Comparison of ENCODE assay signal across 8 cellular contexts in genomic region chr19:40090256-40091204, GRCh38. TPM values are rescaled to one million over a fixed set of nuclear protein-coding genes. Genes with fewer than 3 reads are reported as not detected.
A peak's percentile ranks its signal among the peaks of the same experiment; 100 is the strongest.
DNase-seq lines count a peak whose midpoint lies in the region; ATAC-seq and TF ChIP-seq lines count a peak whose summit lies in the region.

Gene ZNF780A (minus strand): TSS chr19:40090943. CDS start chr19:40084753, 6,190 bp downstream.

- H3K4me1 Mint-ChIP-seq in CD8-positive, alpha-beta memory T cell: peaks cover 42 to 50% (median 47%) of the 10 kb centered on the region in 3 donors

- H3K27me3 Mint-ChIP-seq in CD8-positive, alpha-beta memory T cell: peaks cover 5 to 13% of the 10 kb centered on the region in 2 donors

- H3K9me3 Mint-ChIP-seq in CD8-positive, alpha-beta memory T cell: peaks cover 0 to 3% (median 2%) of the 10 kb centered on the region in 5 donors

- H3K4me3 ChIP-seq in CD8-positive, alpha-beta memory T cell (ENCODE audit: low read length): peak within 1 kb of the TSS; percentile 71
- peak within 1 kb of the TSS; percentile 36 to 48 for H3K4me3 ChIP-seq in Panc1 (ENCODE audit: low read depth in 2 of 2, low read length in 2 of 2)
- peak within 1 kb of the TSS; percentile 93 to 99 for H3K4me3 ChIP-seq in mucosa of rectum (ENCODE audit: low read length in 2 of 2)

- H3K36me3 ChIP-seq in CD8-positive, alpha-beta memory T cell (ENCODE audit: insufficient read depth, low read length): no peaks in the 10 kb centered on the region
- H3K36me3 ChIP-seq in Panc1 (ENCODE audit: control insufficient read depth, insufficient read depth, low read length): no peaks in the 10 kb centered on the region
- H3K36me3 ChIP-seq in mucosa of rectum (ENCODE audit: control insufficient read depth in 2 of 2, insufficient read depth in 2 of 2, low read length in 2 of 2): no peaks in the 10 kb centered on the region

- peaks cover 3% of the 10 kb centered on the region for H3K9me3 ChIP-seq in CD8-positive, alpha-beta memory T cell (ENCODE audit: low read length)
- H3K9me3 ChIP-seq in Panc1 (ENCODE audit: control insufficient read depth, insufficient read depth, low read depth, low read length): peaks cover 41% of the 10 kb centered on the region; the same call in 1 of the 2 replicates
- H3K9me3 ChIP-seq in mucosa of rectum (ENCODE audit: control insufficient read depth in 2 of 2, low read length in 2 of 2): no peaks in the 10 kb centered on the region

- H3K27ac Mint-ChIP-seq in CD8-positive, alpha-beta memory T cell: peak within 1 kb of the TSS; percentile 98 to 100 (median 100)

- H3K9ac ChIP-seq in mucosa of rectum (ENCODE audit: low read depth in 1 of 2, low read length in 2 of 2): peak within 1 kb of the TSS; percentile 89 to 97

- CTCF ChIA-PET in CD8-positive, alpha-beta memory T cell (lab: Charles Lee): interaction anchor here (1.9 kb wide), 1 partner anchor 120 kb away, joined by 8 read pairs; the partner anchor contains the start of gene PSMC4
- CTCF ChIA-PET in Panc1 (lab: Charles Lee): interaction anchor here (0.5 to 2.2 kb wide), 13 partner anchors 32 to 298 kb away, joined by 3 to 24 read pairs (median 5); partner anchors contain the start of genes FBL and PSMC4

- TF ChIP-seq EP300 in Ishikawa (IDR thresholded peaks at IDR 0.05; ENCODE audit: borderline replicate concordance): no peak

- H3K27me3 ChIP-seq in CD8-positive, alpha-beta memory T cell (ENCODE audit: insufficient read depth, low read length, poor library complexity, severe bottlenecking): peaks cover 10% of the 10 kb centered on the region
- H3K27me3 ChIP-seq in Panc1 (ENCODE audit: control insufficient read depth, insufficient read depth, low read length): no peaks in the 10 kb centered on the region; the same call in 1 of the 2 replicates
- peaks cover 0 to 5% of the 10 kb centered on the region in 2 donors for H3K27me3 ChIP-seq in mucosa of rectum (ENCODE audit: control insufficient read depth in 2 of 2, insufficient read depth in 2 of 2, low read length in 2 of 2)

- peaks cover 25% of the 10 kb centered on the region for H3K4me1 ChIP-seq in CD8-positive, alpha-beta memory T cell (ENCODE audit: insufficient read depth, low read length)
- H3K4me1 ChIP-seq in Panc1 (ENCODE audit: control insufficient read depth, insufficient read depth, low read length): peaks cover 15% of the 10 kb centered on the region
- H3K4me1 ChIP-seq in mucosa of rectum (ENCODE audit: control insufficient read depth in 2 of 2, insufficient read depth in 2 of 2, low read length in 2 of 2): peaks cover 4% of the 10 kb centered on the region in 2 donors

- POLR2A ChIA-PET in CD8-positive, alpha-beta memory T cell (lab: Charles Lee): interaction anchor here (0.6 to 1.8 kb wide), 7 partner anchors 33 to 615 kb away, joined by 3 to 9 read pairs (median 4); partner anchors contain the start of genes FBL, PSMC4, ZNF546 and ZNF780B
- POLR2A ChIA-PET in Panc1 (lab: Charles Lee): interaction anchor here (0.5 to 4.1 kb wide), 24 partner anchors 10 to 655 kb away, joined by 3 to 35 read pairs (median 5); partner anchors contain the start of genes AKT2, DYRK1B, PSMC4 and RPS16

- peaks cover 3 to 17% (median 10%) of the 10 kb centered on the region in 3 donors for H3K36me3 Mint-ChIP-seq in CD8-positive, alpha-beta memory T cell

- no peak for TF ChIP-seq RAD21 in Ishikawa (IDR thresholded peaks at IDR 0.05; ENCODE audit: low read depth)

- TSS peak; percentile 72 for BruUV-seq in Panc1 (replicated peaks; lab: Mats Ljungman, UMichigan)

- H3K27ac ChIP-seq in CD8-positive, alpha-beta memory T cell (ENCODE audit: low read depth, low read length): peak within 1 kb of the TSS; percentile 95
- H3K27ac ChIP-seq in Panc1 (ENCODE audit: low read length) (peak within 1 kb of the TSS; percentile 83), mucosa of rectum (ENCODE audit: low read depth in 2 of 2, low read length in 2 of 2) (peak within 1 kb of the TSS; percentile 82 to 94)

- peak; percentile 61 to 85 (median 74) for DNase-seq in CD8-positive, alpha-beta memory T cell
- peak; percentile 100 for DNase-seq in Panc1 (ENCODE audit: low read depth, low spot score)
- peak; percentile 86 for DNase-seq in activated T-cell treated with anti-CD3 and anti-CD28 coated beads, Interleukin-2, amount 50 U/mL, for 48 hours
- peak; percentile 53 to 54 for DNase-seq in stimulated activated CD8-positive, alpha-beta memory T cell treated with anti-CD3 and anti-CD28 coated beads, Interleukin-4, amount 100 ng/mL, for 4 hours (ENCODE audit: low read depth in 2 of 2, low spot score in 1 of 2)

- intact Hi-C loops in Panc1 (cut with micrococcal nuclease; ENCODE audit: unreplicated experiment): no loop called here

- H3K4me3 Mint-ChIP-seq in CD8-positive, alpha-beta memory T cell: peak within 1 kb of the TSS; percentile 95 to 100 (median 100)

- in situ Hi-C loops in Panc1 (cut with HindIII; ENCODE audit: low pct_unique_long_range_greater_than_20kb, low sequenced_read_pairs): loop anchor here (5.0 kb wide), 7 partner anchors 33 to 248 kb away; partner anchors contain the start of genes MAP3K10 and ZNF780B

- no peak for TF ChIP-seq CTCF in Panc1 (IDR thresholded peaks at IDR 0.05)

- peak; percentile 87 for ATAC-seq in GM21381 (IDR thresholded peaks at IDR 0.05; ENCODE audit: unreplicated experiment)
- peak; percentile 99 for ATAC-seq in Panc1
- ATAC-seq in esophagus mucosa: peak; percentile 85

TF ChIP-seq in Ishikawa, 13 proteins besides CTCF, POLR2A, EP300 and RAD21:
- peak; percentile 36; the same call in 1 of the 2 replicates for TF ChIP-seq TCF12 (IDR thresholded peaks at IDR 0.05; ENCODE audit: low read depth)
- TF ChIP-seq CREB1 (IDR thresholded peaks at IDR 0.05; ENCODE audit: low read depth): 0 out of 2 replicates have a peak, but pooled peaks have one; percentile 39
- peak; percentile 72; the same call in 1 of the 2 replicates for TF ChIP-seq TAF1 (IDR thresholded peaks at IDR 0.05; ENCODE audit: low read depth)
- TF ChIP-seq MAX (IDR thresholded peaks at IDR 0.05): peak; percentile 55
- peak; percentile 39; the same call in 1 of the 2 replicates for TF ChIP-seq ZBTB7A (IDR thresholded peaks at IDR 0.05; ENCODE audit: low read depth)
- TF ChIP-seq NFIC (IDR thresholded peaks at IDR 0.05): no peak
- no peak for TF ChIP-seq YY1 (IDR thresholded peaks at IDR 0.05; ENCODE audit: low read depth)

RNA-seq across cellular contexts. Expression of gene ZNF780A, which starts in this region (rescaled TPM):
- 10 to 100 TPM; 18.9 to 19.5 TPM for total RNA-seq in CD8-positive, alpha-beta memory T cell
- 23.2 TPM for polyA plus RNA-seq in CD8-positive, alpha-beta memory T cell
- total RNA-seq in Panc1 (2021; ENCODE audit: unreplicated experiment): 251 TPM
- polyA plus RNA-seq in Panc1 (2012; ENCODE audit: insufficient read length): 125 TPM
- 10.2 TPM for total RNA-seq in esophagus mucosa

Comparison
In these comparisons a context has a peak if more than half of its experiments do, and no peak if none do; other contexts are left out.
1. Peak in every context shown above with its lines: DNase-seq, ATAC-seq, H3K4me3 ChIP-seq and H3K27ac ChIP-seq.
2. RNA of gene ZNF780A (total RNA-seq): 251 TPM in Panc1 (single experiment); 18.9 to 19.5 TPM in CD8-positive, alpha-beta memory T cell and 10.2 TPM in esophagus mucosa (single experiment); every median in the first group is over 10 times any median in the second.
3. H3K4me3 ChIP-seq: peak in every context shown above with its lines; median percentile 96 in mucosa of rectum; 71 in CD8-positive, alpha-beta memory T cell; 42 in Panc1.